In genomic region chrX:13840121-13840520, GRCh38 we compare ENCODE assay signal across 27 cellular contexts. TPM values are rescaled to one million over a fixed set of nuclear protein-coding genes. Genes with fewer than 3 reads are reported as not detected.
"Had no signal": no experiment of that assay in that cellular context is flagged by ENCODE, and none has a peak within 500 bp of the region (broad histone marks: within the 10 kb centered on the region; RNA-seq: fewer than 3 reads in every experiment).

No MANE protein-coding gene starts in this region.

- H3K27me3 Mint-ChIP-seq: activated CD4-positive, alpha-beta memory T cell treated with anti-CD3 and anti-CD28 coated beads, Interleukin-2, amount 10 ng/mL, durations not matched to agents 7 days and 5 days; activated naive CD4-positive, alpha-beta T cell treated with anti-CD3 and anti-CD28 coated beads, Interleukin-2, amount 10 ng/mL, durations not matched to agents 7 days and 5 days; activated naive CD8-positive, alpha-beta T cell treated with anti-CD3 and anti-CD28 coated beads, Interleukin-2, amount 10 ng/mL, durations not matched to agents 7 days and 5 days had no signal

- H3K4me1 Mint-ChIP-seq: activated CD4-positive, alpha-beta memory T cell treated with anti-CD3 and anti-CD28 coated beads, Interleukin-2, amount 10 ng/mL, durations not matched to agents 7 days and 5 days; activated CD4-positive, alpha-beta T cell treated with anti-CD3 and anti-CD28 coated beads, Interleukin-2, amount 10 ng/mL, durations not matched to agents 7 days and 5 days; activated naive CD4-positive, alpha-beta T cell treated with anti-CD3 and anti-CD28 coated beads, Interleukin-2, amount 10 ng/mL, durations not matched to agents 7 days and 5 days; activated naive CD8-positive, alpha-beta T cell treated with anti-CD3 and anti-CD28 coated beads, Interleukin-2, amount 10 ng/mL, durations not matched to agents 7 days and 5 days had no signal

- H3K36me3 Mint-ChIP-seq: activated naive CD4-positive, alpha-beta T cell treated with anti-CD3 and anti-CD28 coated beads, Interleukin-2, amount 10 ng/mL, durations not matched to agents 7 days and 5 days; activated naive CD4-positive, alpha-beta T cell treated with anti-CD3 and anti-CD28 coated beads, Interleukin-2, amount 50 U/mL, for 72 hours; activated naive CD8-positive, alpha-beta T cell treated with anti-CD3 and anti-CD28 coated beads, Interleukin-2, amount 10 ng/mL, durations not matched to agents 7 days and 5 days had no signal

- H3K27ac ChIP-seq: brain microvascular endothelial cell, epithelial cell of prostate, esophagus squamous epithelium, gastroesophageal sphincter, heart right ventricle had no signal

- H3K4me3 Mint-ChIP-seq: activated CD4-positive, alpha-beta memory T cell treated with anti-CD3 and anti-CD28 coated beads, Interleukin-2, amount 10 ng/mL, durations not matched to agents 7 days and 5 days; activated CD4-positive, alpha-beta T cell treated with anti-CD3 and anti-CD28 coated beads, Interleukin-2, amount 10 ng/mL, durations not matched to agents 7 days and 5 days; activated naive CD4-positive, alpha-beta T cell treated with anti-CD3 and anti-CD28 coated beads, Interleukin-2, amount 10 ng/mL, durations not matched to agents 7 days and 5 days; activated naive CD8-positive, alpha-beta T cell treated with anti-CD3 and anti-CD28 coated beads, Interleukin-2, amount 10 ng/mL, durations not matched to agents 7 days and 5 days; activated T-cell treated with anti-CD3 and anti-CD28 coated beads, Interleukin-2, amount 50 U/mL, for 24 hours; activated T-cell treated with anti-CD3 and anti-CD28 coated beads, Interleukin-2, amount 50 U/mL, for 72 hours had no signal

- DNase-seq: activated CD4-positive, alpha-beta memory T cell treated with anti-CD3 and anti-CD28 coated beads, Interleukin-2, amount 10 ng/mL, durations not matched to agents 7 days and 5 days; activated CD4-positive, alpha-beta T cell treated with anti-CD3 and anti-CD28 coated beads for 1 hour; activated CD4-positive, alpha-beta T cell treated with anti-CD3 and anti-CD28 coated beads for 4 hours; activated CD4-positive, alpha-beta T cell treated with anti-CD3 and anti-CD28 coated beads, Interleukin-2, amount 10 ng/mL, durations not matched to agents 7 days and 5 days; activated CD4-positive, alpha-beta T cell treated with anti-CD3 and anti-CD28 coated beads, Interleukin-2, amount 50 U/mL, for 4 hours; activated CD8-positive, alpha-beta memory T cell treated with anti-CD3 and anti-CD28 coated beads, Interleukin-2, amount 50 U/mL, for 48 hours; activated gamma-delta T cell; activated naive CD4-positive, alpha-beta T cell; activated naive CD4-positive, alpha-beta T cell treated with anti-CD3 and anti-CD28 coated beads, Interleukin-2, amount 10 ng/mL, durations not matched to agents 7 days and 5 days; activated naive CD8-positive, alpha-beta T cell treated with anti-CD3 and anti-CD28 coated beads, Interleukin-2, amount 10 ng/mL, durations not matched to agents 7 days and 5 days; activated T-cell treated with anti-CD3 and anti-CD28 coated beads for 4 hours; activated T-cell treated with anti-CD3 and anti-CD28 coated beads, Interleukin-2, amount 50 U/mL, for 24 hours; activated T-cell treated with anti-CD3 and anti-CD28 coated beads, Interleukin-2, amount 50 U/mL, for 72 hours; aorta; brain microvascular endothelial cell; cortex of kidney; dermis blood vessel endothelial cell; effector CD8-positive, alpha-beta T cell; esophagus squamous epithelium; foreskin melanocyte; heart right ventricle; T-helper 2 cell had no signal

- H3K4me1 ChIP-seq: esophagus squamous epithelium, gastroesophageal sphincter, heart right ventricle had no signal

- H3K36me3 ChIP-seq: brain microvascular endothelial cell, esophagus squamous epithelium, gastroesophageal sphincter, heart right ventricle had no signal

- H3K4me3 ChIP-seq: esophagus squamous epithelium, gastroesophageal sphincter, heart right ventricle had no signal

- H3K27me3 ChIP-seq: brain microvascular endothelial cell, esophagus squamous epithelium, gastroesophageal sphincter had no signal

- H3K27ac Mint-ChIP-seq: activated CD4-positive, alpha-beta memory T cell treated with anti-CD3 and anti-CD28 coated beads, Interleukin-2, amount 10 ng/mL, durations not matched to agents 7 days and 5 days; activated CD4-positive, alpha-beta T cell treated with anti-CD3 and anti-CD28 coated beads, Interleukin-2, amount 10 ng/mL, durations not matched to agents 7 days and 5 days; activated naive CD4-positive, alpha-beta T cell treated with anti-CD3 and anti-CD28 coated beads, Interleukin-2, amount 10 ng/mL, durations not matched to agents 7 days and 5 days; activated naive CD4-positive, alpha-beta T cell treated with anti-CD3 and anti-CD28 coated beads, Interleukin-2, amount 50 U/mL, for 72 hours; activated naive CD8-positive, alpha-beta T cell treated with anti-CD3 and anti-CD28 coated beads, Interleukin-2, amount 10 ng/mL, durations not matched to agents 7 days and 5 days; activated T-cell treated with anti-CD3 and anti-CD28 coated beads, Interleukin-2, amount 50 U/mL, for 24 hours; activated T-cell treated with anti-CD3 and anti-CD28 coated beads, Interleukin-2, amount 50 U/mL, for 72 hours had no signal

- ATAC-seq: activated naive CD4-positive, alpha-beta T cell treated with anti-CD3 and anti-CD28 coated beads, Interleukin-2, amount 50 U/mL, for 72 hours; activated T-cell treated with anti-CD3 and anti-CD28 coated beads, Interleukin-2, amount 50 U/mL, for 72 hours; gastroesophageal sphincter; heart right ventricle had no signal

- H3K9me3 ChIP-seq: esophagus squamous epithelium, gastroesophageal sphincter, heart right ventricle had no signal

- H3K9me3 Mint-ChIP-seq: activated CD4-positive, alpha-beta memory T cell treated with anti-CD3 and anti-CD28 coated beads, Interleukin-2, amount 10 ng/mL, durations not matched to agents 7 days and 5 days; activated CD4-positive, alpha-beta T cell treated with anti-CD3 and anti-CD28 coated beads, Interleukin-2, amount 10 ng/mL, durations not matched to agents 7 days and 5 days; activated naive CD4-positive, alpha-beta T cell treated with anti-CD3 and anti-CD28 coated beads, Interleukin-2, amount 10 ng/mL, durations not matched to agents 7 days and 5 days; activated naive CD8-positive, alpha-beta T cell treated with anti-CD3 and anti-CD28 coated beads, Interleukin-2, amount 10 ng/mL, durations not matched to agents 7 days and 5 days; activated T-cell treated with anti-CD3 and anti-CD28 coated beads, Interleukin-2, amount 50 U/mL, for 24 hours had no signal

RNA-seq across cellular contexts. Expression of gene GPM6B, which starts 23.2 kb away (rescaled TPM):
- total RNA-seq: activated CD4-positive, alpha-beta memory T cell treated with anti-CD3 and anti-CD28 coated beads, Interleukin-2, amount 10 ng/mL, durations not matched to agents 7 days and 5 days; activated CD4-positive, alpha-beta T cell treated with anti-CD3 and anti-CD28 coated beads, Interleukin-2, amount 10 ng/mL, durations not matched to agents 7 days and 5 days; activated naive CD4-positive, alpha-beta T cell treated with anti-CD3 and anti-CD28 coated beads, Interleukin-2, amount 50 U/mL, for 72 hours; activated naive CD8-positive, alpha-beta T cell treated with anti-CD3 and anti-CD28 coated beads, Interleukin-2, amount 10 ng/mL, durations not matched to agents 7 days and 5 days; activated T-cell treated with anti-CD3 and anti-CD28 coated beads, Interleukin-2, amount 50 U/mL, for 72 hours; endothelial cell of umbilical vein; T-helper 1 cell treated with Interleukin-12 subunit alpha and Interleukin-12 subunit beta and Interleukin-4 antibody, amounts not matched to agents 30 ng/mL and 1 ng/mL, for 36 hours had no signal
